In the genomic region with DNA sequence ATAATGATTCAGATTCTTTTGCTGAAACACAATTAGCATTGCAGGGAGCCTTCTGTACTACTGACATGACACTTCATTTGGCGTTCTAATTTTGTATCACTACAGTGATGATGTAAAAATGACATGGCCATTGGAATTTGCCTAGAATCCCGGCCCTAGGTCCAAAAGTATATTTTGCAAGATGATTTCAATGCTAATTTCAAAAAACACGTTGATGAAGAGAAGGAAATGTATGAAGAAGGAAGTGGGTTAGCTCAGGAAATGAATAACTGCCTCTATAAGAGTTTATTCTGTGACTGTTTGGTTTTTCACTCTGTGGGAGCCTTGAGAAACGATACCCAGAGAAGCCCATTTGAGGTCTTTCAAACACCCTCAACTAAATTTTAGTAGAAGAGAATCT, we compare ENCODE assay signal across 8 cellular contexts. TPM values are rescaled to one million over a fixed set of nuclear protein-coding genes. Genes with fewer than 3 reads are reported as not detected.
DNase-seq lines count a peak whose midpoint lies in the region; ATAC-seq and TF ChIP-seq lines count a peak whose summit lies in the region.

No MANE protein-coding gene starts in this region.

- peaks cover 9% of the 10 kb centered on the region for H3K9me3 Mint-ChIP-seq in activated CD8-positive, alpha-beta memory T cell treated with anti-CD3 and anti-CD28 coated beads, Interleukin-2, amount 10 ng/mL, durations not matched to agents 7 days and 5 days (ENCODE audit: low read depth)
- H3K9me3 Mint-ChIP-seq in activated naive CD8-positive, alpha-beta T cell treated with anti-CD3 and anti-CD28 coated beads, Interleukin-2, amount 50 U/mL, for 24 hours = peaks cover 22% of the 10 kb centered on the region

- CTCF ChIA-PET in activated CD8-positive, alpha-beta memory T cell treated with anti-CD3 and anti-CD28 coated beads, Interleukin-2, amount 10 ng/mL, durations not matched to agents 7 days and 5 days (lab: Charles Lee) = interaction anchor here (1.2 to 2.6 kb wide), 8 partner anchors 8 to 121 kb away, joined by 3 to 7 read pairs (median 6); a partner anchor contains a TSS

- H3K36me3 ChIP-seq in spleen = peaks cover 0 to 89% (median 48%) of the 10 kb centered on the region in 6 donors
- peaks cover 2 to 28% of the 10 kb centered on the region in 2 donors for H3K36me3 ChIP-seq in ascending aorta

- H3K4me1 ChIP-seq in spleen (peaks cover 11 to 98% (median 64%) of the 10 kb centered on the region in 6 donors), ascending aorta (no peaks in the 10 kb centered on the region), right cardiac atrium (ENCODE audit: control insufficient read depth, insufficient read depth, low read length) (peaks cover 2% of the 10 kb centered on the region)

- H3K4me1 Mint-ChIP-seq in activated CD8-positive, alpha-beta memory T cell treated with anti-CD3 and anti-CD28 coated beads, Interleukin-2, amount 10 ng/mL, durations not matched to agents 7 days and 5 days = peaks cover 90% of the 10 kb centered on the region
- peaks cover 70% of the 10 kb centered on the region for H3K4me1 Mint-ChIP-seq in activated naive CD8-positive, alpha-beta T cell treated with anti-CD3 and anti-CD28 coated beads, Interleukin-2, amount 50 U/mL, for 24 hours

- intact Hi-C loops in spleen (cut with DNase I; ENCODE audit: low total_unique reads) = no loop called here
- intact Hi-C loops in ascending aorta (cut with DNase I) = no loop called here
- intact Hi-C loops in right cardiac atrium (cut with DNase I) = no loop called here

- H3K36me3 Mint-ChIP-seq in activated CD8-positive, alpha-beta memory T cell treated with anti-CD3 and anti-CD28 coated beads, Interleukin-2, amount 10 ng/mL, durations not matched to agents 7 days and 5 days = peaks cover 66% of the 10 kb centered on the region
- H3K36me3 Mint-ChIP-seq in activated naive CD8-positive, alpha-beta T cell treated with anti-CD3 and anti-CD28 coated beads, Interleukin-2, amount 50 U/mL, for 24 hours (ENCODE audit: low read depth) = peaks cover 49% of the 10 kb centered on the region

- H3K4me3 ChIP-seq in spleen = peak overlapping the region in 1 of 8 donors; percentile 10
- no peak overlapping the region for H3K4me3 ChIP-seq in ascending aorta
- no peak overlapping the region for H3K4me3 ChIP-seq in right cardiac atrium (ENCODE audit: low read length)

- no peak for DNase-seq in activated CD8-positive, alpha-beta memory T cell treated with anti-CD3 and anti-CD28 coated beads, Interleukin-2, amount 10 ng/mL, durations not matched to agents 7 days and 5 days
- no peak for DNase-seq in activated CD8-positive, alpha-beta memory T cell treated with anti-CD3 and anti-CD28 coated beads, Interleukin-2, amount 50 U/mL, for 4 hours
- DNase-seq in activated naive CD8-positive, alpha-beta T cell treated with anti-CD3 and anti-CD28 coated beads, Interleukin-2, amount 50 U/mL, for 24 hours = no peak
- DNase-seq in spleen (no peak), ascending aorta (ENCODE audit: low spot score in 2 of 2) (no peak), right cardiac atrium (no peak)
- DNase-seq in stimulated activated CD4-positive, alpha-beta T cell treated with anti-CD3 and anti-CD28 coated beads, Interleukin-4, amount 100 ng/mL, for 4 hours = no peak

- no peak for TF ChIP-seq POLR2A in spleen (IDR thresholded peaks at IDR 0.05)

- H3K27ac Mint-ChIP-seq in activated CD8-positive, alpha-beta memory T cell treated with anti-CD3 and anti-CD28 coated beads, Interleukin-2, amount 10 ng/mL, durations not matched to agents 7 days and 5 days = peak overlapping the region; percentile 94
- H3K27ac Mint-ChIP-seq in activated naive CD8-positive, alpha-beta T cell treated with anti-CD3 and anti-CD28 coated beads, Interleukin-2, amount 50 U/mL, for 24 hours = peak overlapping the region; percentile 20

- TF ChIP-seq CTCF in spleen (IDR thresholded peaks at IDR 0.05 in 8 of 11, conservative IDR thresholded peaks at IDR 0.05 in 3 of 11) (no peak), ascending aorta (IDR thresholded peaks at IDR 0.05) (no peak)

- H3K27me3 ChIP-seq in spleen (replicated peaks in 1 of 7) = no peaks in the 10 kb centered on the region
- H3K27me3 ChIP-seq in ascending aorta = no peaks in the 10 kb centered on the region
- no peaks in the 10 kb centered on the region for H3K27me3 ChIP-seq in right cardiac atrium (ENCODE audit: control insufficient read depth, insufficient read depth)

- peak overlapping the region; percentile 43 for H3K4me3 Mint-ChIP-seq in activated CD8-positive, alpha-beta memory T cell treated with anti-CD3 and anti-CD28 coated beads, Interleukin-2, amount 10 ng/mL, durations not matched to agents 7 days and 5 days
- peak overlapping the region; percentile 28 for H3K4me3 Mint-ChIP-seq in activated naive CD8-positive, alpha-beta T cell treated with anti-CD3 and anti-CD28 coated beads, Interleukin-2, amount 50 U/mL, for 24 hours

- H3K27me3 Mint-ChIP-seq in activated CD8-positive, alpha-beta memory T cell treated with anti-CD3 and anti-CD28 coated beads, Interleukin-2, amount 10 ng/mL, durations not matched to agents 7 days and 5 days = no peaks in the 10 kb centered on the region
- no peaks in the 10 kb centered on the region for H3K27me3 Mint-ChIP-seq in activated naive CD8-positive, alpha-beta T cell treated with anti-CD3 and anti-CD28 coated beads, Interleukin-2, amount 50 U/mL, for 24 hours

- 14 to 22% (median 20%) methylated on average over 4 of the region's 4 CpGs for WGBS in spleen, 5 donors
- 44% methylated on average over 4 of the region's 4 CpGs for WGBS in right cardiac atrium

- peak; percentile 35 for ATAC-seq in activated CD8-positive, alpha-beta memory T cell treated with anti-CD3 and anti-CD28 coated beads, Interleukin-2, amount 10 ng/mL, durations not matched to agents 7 days and 5 days
- ATAC-seq in HG03558 (IDR thresholded peaks at IDR 0.05; ENCODE audit: extremely low read depth, unreplicated experiment) (peak; percentile 57), right cardiac atrium (no peak)
- ATAC-seq in activated naive CD8-positive, alpha-beta T cell treated with anti-CD3 and anti-CD28 coated beads, Interleukin-2, amount 50 U/mL, for 24 hours = no peak

- H3K9me3 ChIP-seq in spleen (peaks cover 0 to 17% (median 10%) of the 10 kb centered on the region in 8 donors), ascending aorta (peaks cover 0 to 6% of the 10 kb centered on the region in 2 donors), right cardiac atrium (ENCODE audit: control insufficient read depth, low read length) (no peaks in the 10 kb centered on the region)

- peak overlapping the region in 7 of 8 donors; percentile 57 to 83 (median 74) for H3K27ac ChIP-seq in spleen
- peak overlapping the region in 1 of 2 donors; percentile 17 for H3K27ac ChIP-seq in ascending aorta
- H3K27ac ChIP-seq in right cardiac atrium (ENCODE audit: low read length) = no peak overlapping the region

RNA-seq across cellular contexts. Expression of a gene that starts 59.3 kb away (rescaled TPM):
- 100 to 1,000 TPM; 149 to 198 TPM for total RNA-seq in activated CD8-positive, alpha-beta memory T cell treated with anti-CD3 and anti-CD28 coated beads, Interleukin-2, amount 10 ng/mL, durations not matched to agents 7 days and 5 days
- total RNA-seq in spleen (100 to 1,000 TPM in 5 of 7 donors, 10 to 100 TPM in 2; 76.4 to 123 (median 114) TPM), ascending aorta (25.1 TPM), right cardiac atrium (10 to 100 TPM; 26.4 to 35.2 (median 29.7) TPM)
- polyA plus RNA-seq in spleen (10 to 100 TPM; 58.4 to 89.4 (median 73.4) TPM), right cardiac atrium (33.8 TPM)

RNA-seq across cellular contexts. Expression of a gene that starts 59.7 kb away (rescaled TPM):
- total RNA-seq in activated CD8-positive, alpha-beta memory T cell treated with anti-CD3 and anti-CD28 coated beads, Interleukin-2, amount 10 ng/mL, durations not matched to agents 7 days and 5 days = 10 to 100 TPM; 24.8 to 40.0 TPM
- total RNA-seq in spleen = 10 to 100 TPM; 27.4 to 58.1 (median 39.1) TPM
- 10 to 100 TPM; 31.9 to 65.5 (median 57.0) TPM for polyA plus RNA-seq in spleen
- 22.0 TPM for total RNA-seq in ascending aorta
- 10 to 100 TPM; 11.6 to 27.3 (median 21.5) TPM for total RNA-seq in right cardiac atrium
- 30.2 TPM for polyA plus RNA-seq in right cardiac atrium

Comparison
In these comparisons a context has a peak if more than half of its experiments do, and no peak if none do; other contexts are left out.
1. ATAC-seq: peak in activated CD8-positive, alpha-beta memory T cell treated with anti-CD3 and anti-CD28 coated beads, Interleukin-2, amount 10 ng/mL, durations not matched to agents 7 days and 5 days (single experiment) and HG03558 (single experiment); none in activated naive CD8-positive, alpha-beta T cell treated with anti-CD3 and anti-CD28 coated beads, Interleukin-2, amount 50 U/mL, for 24 hours (single experiment) and right cardiac atrium (0 of 2).